Comparison of ENCODE assay signal across 18 cellular contexts in the genomic region with DNA sequence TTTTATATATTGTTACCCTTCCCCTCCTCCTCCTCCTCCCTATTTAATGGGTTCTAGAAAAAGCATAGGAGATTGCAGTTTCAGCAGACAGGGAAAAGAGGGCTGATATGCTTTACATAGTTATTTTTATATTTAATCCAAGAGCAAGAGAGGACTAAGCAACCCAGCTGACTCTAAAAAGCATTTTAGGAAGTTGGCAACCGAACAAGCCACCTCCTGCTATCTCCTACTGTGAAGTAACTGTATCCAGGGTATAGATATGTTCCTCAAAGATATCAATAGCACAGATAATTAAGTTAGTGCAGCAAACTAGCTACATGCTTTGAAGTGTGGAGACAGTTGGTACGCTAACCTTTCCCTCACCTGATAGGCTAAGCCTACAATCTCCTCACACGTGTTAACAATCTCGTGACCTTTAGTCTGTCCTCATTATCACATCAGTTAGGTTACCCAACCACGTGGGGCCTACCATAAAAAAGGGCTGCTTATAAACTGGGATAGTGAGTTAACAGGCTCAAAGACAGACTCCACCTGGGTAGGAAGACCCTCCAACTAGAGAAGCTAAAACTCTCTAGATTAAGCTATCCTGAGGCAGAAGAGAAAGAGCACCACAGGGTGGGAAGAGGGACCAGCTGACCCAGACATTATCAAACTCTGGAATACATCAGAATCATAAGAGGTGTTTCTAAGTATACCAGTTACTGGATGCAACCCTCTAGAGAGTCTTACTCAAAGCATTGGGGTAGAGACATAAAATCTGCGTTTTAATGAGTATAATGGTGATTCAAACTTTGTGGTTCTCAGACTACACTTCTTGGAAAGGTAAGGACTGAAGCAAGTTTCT.
"Had no signal": no experiment of that assay in that cellular context is flagged by ENCODE, and none has a peak within 500 bp of the region (broad histone marks: within the 10 kb centered on the region; RNA-seq: fewer than 3 reads in every experiment).

No MANE protein-coding gene starts in this region.

- H3K27ac ChIP-seq: coronary artery, upper lobe of left lung had no signal

- H3K36me3 ChIP-seq: upper lobe of left lung had no signal

- H3K27me3 ChIP-seq: upper lobe of left lung had no signal

- H3K4me1 ChIP-seq: upper lobe of left lung had no signal

- ATAC-seq: activated CD8-positive, alpha-beta memory T cell treated with anti-CD3 and anti-CD28 coated beads, Interleukin-2, amount 10 ng/mL, durations not matched to agents 7 days and 5 days; T-helper 17 cell had no signal

- FAIRE-seq: endometrium had no signal

- DNase-seq: activated B cell treated with CpG ODN at 0.5 μM for 24 hours; activated CD4-positive, alpha-beta memory T cell treated with anti-CD3 and anti-CD28 coated beads, Interleukin-2, amount 10 ng/mL, durations not matched to agents 7 days and 5 days; activated CD4-positive, alpha-beta T cell treated with anti-CD3 and anti-CD28 coated beads for 48 hours; activated CD8-positive, alpha-beta memory T cell treated with anti-CD3 and anti-CD28 coated beads, Interleukin-2, amount 10 ng/mL, durations not matched to agents 7 days and 5 days; activated naive CD4-positive, alpha-beta T cell; activated naive CD8-positive, alpha-beta T cell treated with anti-CD3 and anti-CD28 coated beads for 36 hours; amygdala; caudate nucleus; erythroblast; kidney glomerular epithelial cell; nephron progenitor cell; stimulated activated CD4-positive, alpha-beta T cell treated with anti-CD3 and anti-CD28 coated beads, Interleukin-15, amount 100 ng/mL, for 24 hours; stimulated activated CD4-positive, alpha-beta T cell treated with anti-CD3 and anti-CD28 coated beads, Interleukin-2, amount 100 ng/mL, for 48 hours; T-helper 17 cell; upper lobe of left lung had no signal

- H3K4me3 ChIP-seq: coronary artery, lung, upper lobe of left lung had no signal

- H3K9me3 ChIP-seq: upper lobe of left lung had no signal
